8 cellular contexts compared by ENCODE assay signal in genomic region chr7:131556055-131556911, GRCh38. TPM values are rescaled to one million over a fixed set of nuclear protein-coding genes. Genes with fewer than 3 reads are reported as not detected.
DNase-seq lines count a peak whose midpoint lies in the region; ATAC-seq and TF ChIP-seq lines count a peak whose summit lies in the region.

Gene PODXL (minus strand): TSS chr7:131556628. CDS start chr7:131556359, 269 bp downstream.

- H3K9me3 ChIP-seq in tibial nerve = no peaks in the 10 kb centered on the region

- H3K4me1 ChIP-seq in tibial nerve = peaks cover 0 to 37% (median 24%) of the 10 kb centered on the region in 4 donors

- TF ChIP-seq CTCF in tibial nerve (IDR thresholded peaks at IDR 0.05) = no peak

- H3K27me3 ChIP-seq in tibial nerve = no peaks in the 10 kb centered on the region

- peaks cover 55% of the 10 kb centered on the region for H3K27me3 Mint-ChIP-seq in activated naive CD4-positive, alpha-beta T cell treated with anti-CD3 and anti-CD28 coated beads, Interleukin-2, amount 10 ng/mL, durations not matched to agents 7 days and 5 days

- no peaks in the 10 kb centered on the region for H3K36me3 ChIP-seq in tibial nerve

- H3K4me1 Mint-ChIP-seq in activated naive CD4-positive, alpha-beta T cell treated with anti-CD3 and anti-CD28 coated beads, Interleukin-2, amount 10 ng/mL, durations not matched to agents 7 days and 5 days = peaks cover 14% of the 10 kb centered on the region

- CTCF ChIA-PET in activated naive CD4-positive, alpha-beta T cell treated with anti-CD3 and anti-CD28 coated beads, Interleukin-2, amount 10 ng/mL, durations not matched to agents 7 days and 5 days (lab: Charles Lee) = interaction anchor here (1.0 to 1.8 kb wide), 2 partner anchors 8 to 10 kb away, joined by 5 to 7 read pairs; no protein-coding TSS in a partner anchor

- no peaks in the 10 kb centered on the region for H3K9me3 Mint-ChIP-seq in activated naive CD4-positive, alpha-beta T cell treated with anti-CD3 and anti-CD28 coated beads, Interleukin-2, amount 10 ng/mL, durations not matched to agents 7 days and 5 days

- peak within 1 kb of the TSS; percentile 59 to 71 (median 66) for H3K4me3 ChIP-seq in tibial nerve

- H3K36me3 Mint-ChIP-seq in activated naive CD4-positive, alpha-beta T cell treated with anti-CD3 and anti-CD28 coated beads, Interleukin-2, amount 10 ng/mL, durations not matched to agents 7 days and 5 days = no peaks in the 10 kb centered on the region

- 1% methylated on average over 12 to 56 of the region's 112 CpGs for WGBS in tibial nerve, 2 donors

- no peak for TF ChIP-seq EP300 in tibial nerve (IDR thresholded peaks at IDR 0.05)

- peak within 1 kb of the TSS; percentile 71 for H3K4me3 Mint-ChIP-seq in activated naive CD4-positive, alpha-beta T cell treated with anti-CD3 and anti-CD28 coated beads, Interleukin-2, amount 10 ng/mL, durations not matched to agents 7 days and 5 days

- peak; percentile 74 for ATAC-seq in GM21526 (IDR thresholded peaks at IDR 0.05; ENCODE audit: low FRiP score, unreplicated experiment)

- TF ChIP-seq POLR2A in Raji (IDR thresholded peaks at IDR 0.05; ENCODE audit: insufficient read depth, low read depth, low read length) (peak; percentile 70), tibial nerve (IDR thresholded peaks at IDR 0.05) (no peak)

- DNase-seq in DMS153 (lab: John Stamatoyannopoulos, UW) (peak; percentile 25), HuH-7.5 (ENCODE audit: low spot score) (peak; percentile 80), glomerular visceral epithelial cell (ENCODE audit: extremely low spot score) (peak; percentile 73), nucleus accumbens (lab: John Stamatoyannopoulos, UW) (peak in 46 of 56 donors; percentile 8 to 79 (median 50)), tibial nerve (ENCODE audit: low spot score in 2 of 2) (peak in 1 of 2 donors; percentile 47)
- DNase-seq in activated naive CD4-positive, alpha-beta T cell treated with anti-CD3 and anti-CD28 coated beads, Interleukin-2, amount 10 ng/mL, durations not matched to agents 7 days and 5 days = peak; percentile 78

- H3K27ac Mint-ChIP-seq in activated naive CD4-positive, alpha-beta T cell treated with anti-CD3 and anti-CD28 coated beads, Interleukin-2, amount 10 ng/mL, durations not matched to agents 7 days and 5 days = no peak within 1 kb of the TSS

- H3K27ac ChIP-seq in tibial nerve = peak within 1 kb of the TSS in 3 of 4 donors; percentile 25 to 78 (median 29)

RNA-seq across cellular contexts. Expression of gene PODXL, which starts in this region (rescaled TPM):
- 10 to 100 TPM; 12.1 to 40.8 (median 34.3) TPM for total RNA-seq in tibial nerve
